ENCODE assay signal across 9 cellular contexts in the genomic region with DNA sequence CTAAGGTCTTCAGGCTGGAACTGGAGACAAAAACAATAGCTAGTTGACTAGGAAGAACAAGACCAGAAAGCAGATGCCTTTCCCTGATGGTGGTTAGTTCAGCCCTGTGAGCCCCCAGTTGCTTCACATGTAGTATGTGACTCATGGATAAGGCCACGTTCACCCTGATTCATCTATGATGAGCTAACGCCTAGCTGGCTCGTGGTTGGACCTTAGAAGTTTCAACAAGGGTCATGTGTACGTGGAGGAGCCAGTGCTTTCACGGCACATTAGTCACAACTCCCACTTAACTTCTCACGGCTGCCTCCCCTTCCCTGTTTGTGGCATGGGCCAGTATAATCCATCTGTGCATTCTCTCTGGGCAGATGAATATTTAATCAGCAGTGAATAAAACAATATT. TPM values are rescaled to one million over a fixed set of nuclear protein-coding genes. Genes with fewer than 3 reads are reported as not detected.
DNase-seq lines count a peak whose midpoint lies in the region; ATAC-seq, FAIRE-seq and TF ChIP-seq lines count a peak whose summit lies in the region.
"Had no signal": no experiment of that assay in that cellular context is flagged by ENCODE, and none has a peak within 500 bp of the region (broad histone marks: within the 10 kb centered on the region; RNA-seq: fewer than 3 reads in every experiment).

No MANE protein-coding gene starts in this region.

- CTCF ChIA-PET in activated CD8-positive, alpha-beta memory T cell treated with anti-CD3 and anti-CD28 coated beads, Interleukin-2, amount 10 ng/mL, durations not matched to agents 7 days and 5 days (lab: Charles Lee), result no interaction called here

- H3K9me1 ChIP-seq in keratinocyte (ENCODE audit: control insufficient read depth, extremely low read depth, insufficient read depth, low read length), result no peaks in the 10 kb centered on the region

- TF ChIP-seq POLR2A in body of pancreas (IDR thresholded peaks at IDR 0.05), result no peak

- H2AFZ ChIP-seq in keratinocyte (ENCODE audit: control insufficient read depth, low read length), result no peak overlapping the region

- H3K9ac ChIP-seq in keratinocyte (ENCODE audit: control insufficient read depth, extremely low read depth, insufficient read depth, low read length) (no peak overlapping the region), kidney (ENCODE audit: low read length in 2 of 2) (no peak overlapping the region)

- no peak overlapping the region for H3K4me3 Mint-ChIP-seq in activated CD8-positive, alpha-beta memory T cell treated with anti-CD3 and anti-CD28 coated beads, Interleukin-2, amount 10 ng/mL, durations not matched to agents 7 days and 5 days

- H3K9me3 Mint-ChIP-seq in activated CD8-positive, alpha-beta memory T cell treated with anti-CD3 and anti-CD28 coated beads, Interleukin-2, amount 10 ng/mL, durations not matched to agents 7 days and 5 days (ENCODE audit: low read depth), result no peaks in the 10 kb centered on the region

- no peaks in the 10 kb centered on the region for H3K4me1 Mint-ChIP-seq in activated CD8-positive, alpha-beta memory T cell treated with anti-CD3 and anti-CD28 coated beads, Interleukin-2, amount 10 ng/mL, durations not matched to agents 7 days and 5 days

- peak; percentile 46 for ATAC-seq in Right ventricle myocardium inferior
- ATAC-seq in body of pancreas, result peak; percentile 58
- ATAC-seq in activated CD8-positive, alpha-beta memory T cell treated with anti-CD3 and anti-CD28 coated beads, Interleukin-2, amount 10 ng/mL, durations not matched to agents 7 days and 5 days, result no peak

- H3K4me3 ChIP-seq in body of pancreas (no peak overlapping the region), keratinocyte (ENCODE audit: control insufficient read depth in 2 of 3, extremely low read depth in 1 of 3, insufficient read depth in 2 of 3, low read depth in 1 of 3, low read length in 3 of 3) (no peak overlapping the region), kidney (ENCODE audit: low read length in 2 of 2) (no peak overlapping the region)

- no peaks in the 10 kb centered on the region for H4K20me1 ChIP-seq in keratinocyte (ENCODE audit: control insufficient read depth, extremely low read depth, insufficient read depth, low read length)

- no peaks in the 10 kb centered on the region for H3K9me3 ChIP-seq in body of pancreas
- no peaks in the 10 kb centered on the region for H3K9me3 ChIP-seq in keratinocyte (ENCODE audit: control insufficient read depth, low read depth, low read length)
- no peaks in the 10 kb centered on the region for H3K9me3 ChIP-seq in kidney (ENCODE audit: control insufficient read depth in 1 of 2, low read length in 2 of 2)

- H3K27ac Mint-ChIP-seq in activated CD8-positive, alpha-beta memory T cell treated with anti-CD3 and anti-CD28 coated beads, Interleukin-2, amount 10 ng/mL, durations not matched to agents 7 days and 5 days, result no peak overlapping the region

- dilution Hi-C loops in keratinocyte (cut with MboI; ENCODE audit: extremely low pct_ligation_motif_present, low sequenced_read_pairs), result no loop called here

- H3K36me3 Mint-ChIP-seq in activated CD8-positive, alpha-beta memory T cell treated with anti-CD3 and anti-CD28 coated beads, Interleukin-2, amount 10 ng/mL, durations not matched to agents 7 days and 5 days, result no peaks in the 10 kb centered on the region

- peaks cover 53% of the 10 kb centered on the region for H3K79me2 ChIP-seq in keratinocyte (ENCODE audit: control insufficient read depth, insufficient read depth, low read length)

- H3K27me3 ChIP-seq in body of pancreas, result no peaks in the 10 kb centered on the region
- no peaks in the 10 kb centered on the region for H3K27me3 ChIP-seq in keratinocyte (ENCODE audit: control insufficient read depth, extremely low read depth, insufficient read depth, low read length)

- no peaks in the 10 kb centered on the region for H3K36me3 ChIP-seq in body of pancreas (replicated peaks in 1 of 2; ENCODE audit: insufficient read depth in 1 of 2, low read depth in 2 of 2)
- H3K36me3 ChIP-seq in keratinocyte (ENCODE audit: control insufficient read depth in 2 of 2, extremely low read depth in 1 of 2, insufficient read depth in 2 of 2, low read length in 2 of 2), result peaks cover 0 to 6% of the 10 kb centered on the region in 2 experiments
- no peaks in the 10 kb centered on the region for H3K36me3 ChIP-seq in kidney (ENCODE audit: control insufficient read depth in 1 of 2, insufficient read depth in 2 of 2, low read length in 2 of 2)

- H3K27ac ChIP-seq in body of pancreas (no peak overlapping the region), keratinocyte (ENCODE audit: control insufficient read depth, insufficient read depth, low read length) (peak overlapping the region; percentile 62), kidney (ENCODE audit: low read depth in 2 of 2, low read length in 2 of 2) (no peak overlapping the region)
- H3K27ac ChIP-seq: C4-2B had no signal

- FAIRE-seq in keratinocyte (lab: Jason Lieb, UNC) (peak; percentile 96), urothelium cell line (lab: Jason Lieb, UNC) (peak; percentile 79), kidney (lab: Jason Lieb, UNC) (no peak)

- DNase-seq in Right ventricle myocardium inferior (ENCODE audit: missing footprints) (no peak), cardiac septum (ENCODE audit: low spot score) (no peak), body of pancreas (peak in 2 of 4 donors; percentile 8 to 33), keratinocyte (ENCODE audit: low read depth, low spot score) (peak; percentile 66), urothelium cell line (ENCODE audit: low spot score) (peak; percentile 59), kidney (no peak), OCI-M2 (lab: John Stamatoyannopoulos, UW; ENCODE audit: unreplicated experiment) (no peak)
- DNase-seq in activated CD8-positive, alpha-beta memory T cell treated with anti-CD3 and anti-CD28 coated beads, Interleukin-2, amount 10 ng/mL, durations not matched to agents 7 days and 5 days, result no peak

- peaks cover 3% of the 10 kb centered on the region for H3K27me3 Mint-ChIP-seq in activated CD8-positive, alpha-beta memory T cell treated with anti-CD3 and anti-CD28 coated beads, Interleukin-2, amount 10 ng/mL, durations not matched to agents 7 days and 5 days

- WGBS in body of pancreas, 2 donors, result 64 to 69% methylated on average over 6 of the region's 6 CpGs

- no peaks in the 10 kb centered on the region for H3K4me1 ChIP-seq in body of pancreas
- H3K4me1 ChIP-seq in keratinocyte (ENCODE audit: control insufficient read depth, extremely low read depth, insufficient read depth, low read length), result peaks cover 7% of the 10 kb centered on the region
- peaks cover 0 to 2% of the 10 kb centered on the region in 2 donors for H3K4me1 ChIP-seq in kidney (ENCODE audit: control insufficient read depth in 1 of 2, insufficient read depth in 1 of 2, low read depth in 1 of 2, low read length in 2 of 2)

- intact Hi-C loops in Right ventricle myocardium inferior (cut with DNase I) (no loop called here), cardiac septum (cut with DNase I) (no loop called here), body of pancreas (cut with DNase I) (no loop called here), kidney (cut with DNase I) (no loop called here)

- TF ChIP-seq CTCF in body of pancreas (IDR thresholded peaks at IDR 0.05) (no peak), keratinocyte (optimal IDR thresholded peaks at IDR 0.05 in 1 of 3, IDR thresholded peaks at IDR 0.05 in 1 of 3, conservative IDR thresholded peaks at IDR 0.05 in 1 of 3; ENCODE audit: extremely low read depth in 1 of 3, insufficient read depth in 2 of 3, low read length in 3 of 3) (no peak), kidney (IDR thresholded peaks at IDR 0.05; ENCODE audit: borderline replicate concordance, extremely low read depth, insufficient read depth) (no peak)

- H3K4me2 ChIP-seq in keratinocyte (ENCODE audit: control insufficient read depth, extremely low read depth, insufficient read depth, low read depth, low read length), result no peak overlapping the region

RNA-seq across cellular contexts. Expression of a gene that starts 20.6 kb away (rescaled TPM):
- total RNA-seq in Right ventricle myocardium inferior, result 14.1 TPM
- total RNA-seq in cardiac septum, result 28.5 TPM
- 1 to 10 TPM in 1 of 2 donors, under 1 TPM in 1; 0.99 to 5.4 TPM for total RNA-seq in body of pancreas
- 98.8 to 180 TPM (median 102 TPM) in 3 replicates for polyA plus RNA-seq in keratinocyte
- 12.5 TPM for polyA plus RNA-seq in keratinocyte (2011; ENCODE audit: low read depth)
- 27.9 and 31.0 TPM in 2 replicates for polyA plus RNA-seq in keratinocyte (2011; cell fraction: cytosol; rRNA removed)
- polyA plus RNA-seq in keratinocyte (2011; cell fraction: nucleus; rRNA removed), result 202 and 239 TPM in 2 replicates
- 18.4 and 115 TPM in 2 replicates for polyA plus RNA-seq in keratinocyte (2012; ENCODE audit: low replicate concordance)
- 199 to 251 TPM (median 214 TPM) in 3 replicates for polyA minus RNA-seq in keratinocyte
- 59.1 TPM for polyA minus RNA-seq in keratinocyte (2011; cell fraction: cytosol; rRNA and poly(A)+ RNA removed)
- polyA minus RNA-seq in keratinocyte (2011; cell fraction: nucleus; rRNA and poly(A)+ RNA removed), result 197 and 453 TPM in 2 replicates
- total RNA-seq in kidney, result 24.2 TPM
- 3.6 TPM for polyA plus RNA-seq in kidney (ENCODE audit: insufficient read depth, low read depth, low replicate concordance)
- under 1 TPM in 1 of 2 experiments, not detected in 1; 0.09 TPM for total RNA-seq in activated CD8-positive, alpha-beta memory T cell treated with anti-CD3 and anti-CD28 coated beads, Interleukin-2, amount 10 ng/mL, durations not matched to agents 7 days and 5 days

Comparison
In these comparisons a context has a peak if more than half of its experiments do, and no peak if none do; other contexts are left out.
1. DNase-seq: peak in keratinocyte (single experiment) and urothelium cell line (single experiment); none in Right ventricle myocardium inferior (single experiment), cardiac septum (single experiment), kidney (single experiment), OCI-M2 (single experiment) and activated CD8-positive, alpha-beta memory T cell treated with anti-CD3 and anti-CD28 coated beads, Interleukin-2, amount 10 ng/mL, durations not matched to agents 7 days and 5 days (single experiment).